In genomic region chr3:62159693-62160092, GRCh38 we compare ENCODE assay signal across 13 cellular contexts.
DNase-seq lines count a peak whose midpoint lies in the region; ATAC-seq and TF ChIP-seq lines count a peak whose summit lies in the region.
"Had no signal": no experiment of that assay in that cellular context is flagged by ENCODE, and none has a peak within 500 bp of the region (broad histone marks: within the 10 kb centered on the region; RNA-seq: fewer than 3 reads in every experiment).

No MANE protein-coding gene starts in this region.

- H3K36me3 Mint-ChIP-seq in activated CD4-positive, alpha-beta T cell treated with anti-CD3 and anti-CD28 coated beads, Interleukin-2, amount 10 ng/mL, durations not matched to agents 24 days and 14 days (ENCODE audit: low read depth): no peaks in the 10 kb centered on the region

- ATAC-seq in GM18517 (IDR thresholded peaks at IDR 0.05; ENCODE audit: unreplicated experiment): no peak
- ATAC-seq: A549 had no signal

- peak overlapping the region; percentile 53 for H3K4me3 ChIP-seq in ACC112 (ENCODE audit: low read depth, low read length)
- H3K4me3 ChIP-seq in brain microvascular endothelial cell (ENCODE audit: low read depth, low read length): no peak overlapping the region
- H3K4me3 ChIP-seq in left ventricle myocardium inferior: peak overlapping the region; percentile 40
- H3K4me3 ChIP-seq: A549 had no signal

- H2AFZ ChIP-seq in ACC112 (ENCODE audit: low read length, unreplicated experiment): peak overlapping the region; percentile 47

- H3K27ac ChIP-seq in ACC112 (ENCODE audit: low read depth, low read length) (peak overlapping the region; percentile 91), brain microvascular endothelial cell (peak overlapping the region; percentile 85), left ventricle myocardium inferior (replicated peaks) (peak overlapping the region; percentile 97)
- H3K27ac ChIP-seq: A549, neutrophil had no signal

- no peak overlapping the region for H3K4me3 Mint-ChIP-seq in activated CD4-positive, alpha-beta T cell treated with anti-CD3 and anti-CD28 coated beads, Interleukin-2, amount 10 ng/mL, durations not matched to agents 24 days and 14 days

- no peaks in the 10 kb centered on the region for H3K27me3 ChIP-seq in ACC112 (ENCODE audit: insufficient read depth, low read length)
- H3K27me3 ChIP-seq in brain microvascular endothelial cell (replicated peaks): no peaks in the 10 kb centered on the region
- no peaks in the 10 kb centered on the region for H3K27me3 ChIP-seq in left ventricle myocardium inferior (ENCODE audit: low read depth)
- H3K27me3 ChIP-seq: neutrophil had no signal

- CTCF ChIA-PET in GM10248 (lab: Yijun Ruan, JAX): no interaction called here

- peaks cover 36% of the 10 kb centered on the region for H3K4me1 ChIP-seq in ACC112 (ENCODE audit: control insufficient read depth, insufficient read depth, low read length, unreplicated experiment)
- H3K4me1 ChIP-seq in left ventricle myocardium inferior: peaks cover 86% of the 10 kb centered on the region
- H3K4me1 ChIP-seq: A549 had no signal

- no peaks in the 10 kb centered on the region for H3K9me3 ChIP-seq in left ventricle myocardium inferior (replicated peaks)
- H3K9me3 ChIP-seq: A549, neutrophil had no signal

- DNase-seq in brain microvascular endothelial cell (peak; percentile 89), left ventricle myocardium inferior (peak; percentile 77), pons (ENCODE audit: low spot score) (peak; percentile 33), DMS53 treated with DMSO at 0.1 percent for 48 hours (lab: John Stamatoyannopoulos, UW; ENCODE audit: unreplicated experiment) (no peak), GM10248 (ENCODE audit: extremely low spot score) (no peak)
- no peak for DNase-seq in activated CD4-positive, alpha-beta T cell treated with anti-CD3 and anti-CD28 coated beads, Interleukin-2, amount 10 ng/mL, durations not matched to agents 24 days and 14 days
- DNase-seq: activated T-cell treated with anti-CD3 and anti-CD28 coated beads for 4 hours, NCI-H1436 treated with DMSO at 0.1 percent for 48 hours, T-helper 9 cell had no signal

- intact Hi-C loops in left ventricle myocardium inferior (cut with micrococcal nuclease): no loop called here
- intact Hi-C loops in activated CD4-positive, alpha-beta T cell treated with anti-CD3 and anti-CD28 coated beads, Interleukin-2, amount 10 ng/mL, durations not matched to agents 24 days and 14 days (cut with micrococcal nuclease): no loop called here

- in situ Hi-C loops in brain microvascular endothelial cell (cut with HindIII; ENCODE audit: low pct_ligation_motif_present, low sequenced_read_pairs): no loop called here

- H3K27ac Mint-ChIP-seq in activated CD4-positive, alpha-beta T cell treated with anti-CD3 and anti-CD28 coated beads, Interleukin-2, amount 10 ng/mL, durations not matched to agents 24 days and 14 days: no peak overlapping the region

- H3K4me1 Mint-ChIP-seq in activated CD4-positive, alpha-beta T cell treated with anti-CD3 and anti-CD28 coated beads, Interleukin-2, amount 10 ng/mL, durations not matched to agents 24 days and 14 days: no peaks in the 10 kb centered on the region

- POLR2A ChIA-PET in GM10248 (lab: Yijun Ruan, JAX): no interaction called here

- H3K79me2 ChIP-seq in ACC112 (ENCODE audit: control insufficient read depth, insufficient read depth, low read length, unreplicated experiment): no peaks in the 10 kb centered on the region

- TF ChIP-seq CTCF in brain microvascular endothelial cell (IDR thresholded peaks at IDR 0.05; ENCODE audit: low read depth, low read length, missing control alignments): no peak
- no peak for TF ChIP-seq CTCF in left ventricle myocardium inferior (IDR thresholded peaks at IDR 0.05; ENCODE audit: borderline replicate concordance)
- TF ChIP-seq CTCF in GM10248 (IDR thresholded peaks at IDR 0.05; ENCODE audit: control extremely low read depth, extremely low read depth, low read depth, missing control alignments): no peak

- no peaks in the 10 kb centered on the region for H3K27me3 Mint-ChIP-seq in activated CD4-positive, alpha-beta T cell treated with anti-CD3 and anti-CD28 coated beads, Interleukin-2, amount 10 ng/mL, durations not matched to agents 24 days and 14 days

- no peaks in the 10 kb centered on the region for H3K9me3 Mint-ChIP-seq in activated CD4-positive, alpha-beta T cell treated with anti-CD3 and anti-CD28 coated beads, Interleukin-2, amount 10 ng/mL, durations not matched to agents 24 days and 14 days

- H3K36me3 ChIP-seq in ACC112 (ENCODE audit: insufficient read depth, low read length) (peaks cover 6% of the 10 kb centered on the region; the same call in 1 of the 2 replicates), brain microvascular endothelial cell (replicated peaks) (no peaks in the 10 kb centered on the region), left ventricle myocardium inferior (no peaks in the 10 kb centered on the region)
- H3K36me3 ChIP-seq: neutrophil had no signal

Comparison
In these comparisons a context has a peak if more than half of its experiments do, and no peak if none do; other contexts are left out.
1. DNase-seq: peak in brain microvascular endothelial cell (single experiment), left ventricle myocardium inferior (single experiment) and pons (single experiment); none in DMS53 treated with DMSO at 0.1 percent for 48 hours (single experiment), activated CD4-positive, alpha-beta T cell treated with anti-CD3 and anti-CD28 coated beads, Interleukin-2, amount 10 ng/mL, durations not matched to agents 24 days and 14 days (single experiment) and GM10248 (single experiment).
2. Peak in every context shown above with its lines, with median percentiles within 50 percentile points of each other: H3K27ac ChIP-seq.